ENCODE assay signal across 15 cellular contexts in genomic region chr2:46992776-46993175, GRCh38.
"Had no signal": no experiment of that assay in that cellular context is flagged by ENCODE, and none has a peak within 500 bp of the region (broad histone marks: within the 10 kb centered on the region; RNA-seq: fewer than 3 reads in every experiment).

No MANE protein-coding gene starts in this region.

- H3K27ac ChIP-seq: coronary artery, epithelial cell of prostate, hepatocyte, left ventricle myocardium inferior, neutrophil, SJCRH30, upper lobe of left lung had no signal

- H3K4me3 Mint-ChIP-seq: activated B cell treated with CpG ODN at 0.5 μM for 24 hours; activated naive CD4-positive, alpha-beta T cell treated with anti-CD3 and anti-CD28 coated beads for 36 hours; effector memory CD8-positive, alpha-beta T cell; naive thymus-derived CD4-positive, alpha-beta T cell; stimulated activated memory B cell treated with anti-CD40 and anti-IgM and Interleukin-4, amounts not matched to agents 10 μg/mL and 1 μg/mL and 100 μg/mL, for 72 hours had no signal

- H3K27me3 ChIP-seq: hepatocyte, neutrophil, SJCRH30, upper lobe of left lung had no signal

- H3K27ac Mint-ChIP-seq: activated B cell treated with CpG ODN at 0.5 μM for 24 hours; activated naive CD4-positive, alpha-beta T cell treated with anti-CD3 and anti-CD28 coated beads for 36 hours; activated T-helper 2 cell treated with anti-CD3 and anti-CD28 coated beads, Interferon-gamma antibody, Interleukin-2, Interleukin-4, amounts not matched to agents 10 μg/mL and 5 μg/mL and 100 μg/mL, durations not matched to agents 14 hours and 24 hours and 36 hours; effector memory CD8-positive, alpha-beta T cell; stimulated activated memory B cell treated with anti-CD40 and anti-IgM and Interleukin-4, amounts not matched to agents 10 μg/mL and 1 μg/mL and 100 μg/mL, for 72 hours had no signal

- ATAC-seq: effector memory CD8-positive, alpha-beta T cell; mucosa of descending colon; naive thymus-derived CD4-positive, alpha-beta T cell; stimulated activated memory B cell treated with anti-CD40 and anti-IgM and Interleukin-4, amounts not matched to agents 10 μg/mL and 1 μg/mL and 100 μg/mL, for 72 hours had no signal

- DNase-seq: activated B cell treated with CpG ODN at 0.5 μM for 24 hours; activated CD4-positive, alpha-beta T cell treated with anti-CD3 and anti-CD28 coated beads for 48 hours; activated naive CD4-positive, alpha-beta T cell treated with anti-CD3 and anti-CD28 coated beads for 36 hours; effector memory CD8-positive, alpha-beta T cell; left ventricle myocardium inferior; mucosa of descending colon; naive thymus-derived CD4-positive, alpha-beta T cell; SJCRH30; upper lobe of left lung had no signal

- H3K9me3 Mint-ChIP-seq: activated B cell treated with CpG ODN at 0.5 μM for 24 hours; activated naive CD4-positive, alpha-beta T cell treated with anti-CD3 and anti-CD28 coated beads for 36 hours; activated T-helper 2 cell treated with anti-CD3 and anti-CD28 coated beads, Interferon-gamma antibody, Interleukin-2, Interleukin-4, amounts not matched to agents 10 μg/mL and 5 μg/mL and 100 μg/mL, durations not matched to agents 14 hours and 24 hours and 36 hours; effector memory CD8-positive, alpha-beta T cell; naive thymus-derived CD4-positive, alpha-beta T cell; stimulated activated memory B cell treated with anti-CD40 and anti-IgM and Interleukin-4, amounts not matched to agents 10 μg/mL and 1 μg/mL and 100 μg/mL, for 72 hours had no signal

- H3K4me3 ChIP-seq: coronary artery, hepatocyte, left ventricle myocardium inferior, mucosa of descending colon, SJCRH30, upper lobe of left lung had no signal

- H3K27me3 Mint-ChIP-seq: activated B cell treated with CpG ODN at 0.5 μM for 24 hours; effector memory CD8-positive, alpha-beta T cell; naive thymus-derived CD4-positive, alpha-beta T cell; stimulated activated memory B cell treated with anti-CD40 and anti-IgM and Interleukin-4, amounts not matched to agents 10 μg/mL and 1 μg/mL and 100 μg/mL, for 72 hours had no signal
